ENCODE assay signal across 12 cellular contexts in the genomic region with DNA sequence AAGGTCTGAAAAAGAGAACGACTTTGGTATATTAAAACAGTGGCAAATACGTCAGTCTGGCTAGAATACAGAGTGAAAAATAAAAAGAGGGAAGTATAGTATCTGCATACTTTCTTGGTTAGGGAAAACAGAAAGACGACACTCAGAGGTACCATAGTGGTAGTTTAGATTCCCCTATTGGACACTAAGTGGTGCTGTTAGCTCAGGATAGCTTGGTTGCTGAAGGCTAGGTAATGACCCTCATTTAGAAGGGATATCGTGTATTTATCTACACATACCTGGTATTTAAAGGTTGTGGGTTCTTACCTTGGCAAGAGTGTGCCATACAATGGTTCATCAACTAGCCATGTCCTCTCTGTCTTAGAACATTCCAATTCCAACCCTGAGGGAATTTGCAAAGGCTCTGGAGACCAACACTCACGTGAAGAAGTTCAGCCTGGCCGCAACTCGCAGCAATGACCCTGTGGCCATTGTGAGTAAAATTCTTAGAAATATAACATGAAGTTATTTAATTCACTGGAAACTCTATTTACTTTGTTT. TPM values are rescaled to one million over a fixed set of nuclear protein-coding genes. Genes with fewer than 3 reads are reported as not detected.
DNase-seq lines count a peak whose midpoint lies in the region; ATAC-seq, FAIRE-seq and TF ChIP-seq lines count a peak whose summit lies in the region.
"Had no signal": no experiment of that assay in that cellular context is flagged by ENCODE, and none has a peak within 500 bp of the region (broad histone marks: within the 10 kb centered on the region; RNA-seq: fewer than 3 reads in every experiment).

No MANE protein-coding gene starts in this region.

- peaks cover 2% of the 10 kb centered on the region for H3K36me3 ChIP-seq in astrocyte (ENCODE audit: insufficient read depth, low read length)
- H3K36me3 ChIP-seq in right lobe of liver = no peaks in the 10 kb centered on the region

- H3K4me3 ChIP-seq in GM12864 (ENCODE audit: low read depth, low read length) = no peak overlapping the region
- no peak overlapping the region for H3K4me3 ChIP-seq in astrocyte (ENCODE audit: insufficient read depth, low read depth, low read length)
- H3K4me3 ChIP-seq in right lobe of liver = no peak overlapping the region

- intact Hi-C loops in right lobe of liver (cut with DNase I) = no loop called here

- peak; percentile 72 to 87 (median 78) for ATAC-seq in right lobe of liver

- peak; percentile 68 for FAIRE-seq in astrocyte (lab: Jason Lieb, UNC)
- no peak for FAIRE-seq in urothelium cell line (lab: Jason Lieb, UNC)

- no peaks in the 10 kb centered on the region for H3K9me3 Mint-ChIP-seq in astrocyte (ENCODE audit: unreplicated experiment)
- H3K9me3 Mint-ChIP-seq: stimulated activated naive CD8-positive, alpha-beta T cell treated with anti-CD3 and anti-CD28 coated beads, Interleukin-15, Interleukin-2, amounts not matched to agents 100 ng/mL and 50 ng/mL, for 24 hours had no signal

- no peak overlapping the region for H3K9ac ChIP-seq in astrocyte (ENCODE audit: low read length)

- no peak overlapping the region for H3K27ac Mint-ChIP-seq in astrocyte (ENCODE audit: unreplicated experiment)
- H3K27ac Mint-ChIP-seq: stimulated activated naive CD8-positive, alpha-beta T cell treated with anti-CD3 and anti-CD28 coated beads, Interleukin-15, Interleukin-2, amounts not matched to agents 100 ng/mL and 50 ng/mL, for 24 hours had no signal

- no peak overlapping the region for H3K4me3 Mint-ChIP-seq in astrocyte (ENCODE audit: unreplicated experiment)
- H3K4me3 Mint-ChIP-seq: stimulated activated naive CD8-positive, alpha-beta T cell treated with anti-CD3 and anti-CD28 coated beads, Interleukin-15, Interleukin-2, amounts not matched to agents 100 ng/mL and 50 ng/mL, for 24 hours had no signal

- 53% methylated on average over 7 of the region's 7 CpGs for WGBS in right lobe of liver (ENCODE audit: insufficient coverage, low coverage, low lambda C conversion rate, missing lambda C conversion rate)

- TF ChIP-seq POLR2A in right lobe of liver (IDR thresholded peaks at IDR 0.05) = no peak

- H2AFZ ChIP-seq in astrocyte (ENCODE audit: low read depth, low read length) = no peak overlapping the region

- H3K27ac ChIP-seq in astrocyte (ENCODE audit: low read depth, low read length) (no peak overlapping the region), right lobe of liver (no peak overlapping the region)

- no peaks in the 10 kb centered on the region for H3K79me2 ChIP-seq in astrocyte (ENCODE audit: insufficient read depth, low read length)

- DNase-seq in GM12864 (ENCODE audit: low read depth) = no peak
- DNase-seq in LHCN-M2 (ENCODE audit: low read depth) = peak; percentile 18
- DNase-seq in astrocyte (ENCODE audit: low read depth) = no peak
- no peak for DNase-seq in right lobe of liver
- no peak for DNase-seq in activated naive CD4-positive, alpha-beta T cell treated with anti-CD3 and anti-CD28 coated beads, Interleukin-2, amount 50 U/mL, for 16 hours
- no peak for DNase-seq in urothelium cell line (ENCODE audit: low spot score)
- no peak for DNase-seq in T-helper 2 cell
- no peak for DNase-seq in stimulated activated CD4-positive, alpha-beta T cell treated with anti-CD3 and anti-CD28 coated beads, Interleukin-4, amount 100 ng/mL, for 24 hours
- DNase-seq: KG1, kidney glomerular epithelial cell, SIG-M5 had no signal

- no peaks in the 10 kb centered on the region for H3K9me3 ChIP-seq in astrocyte (ENCODE audit: insufficient read depth, low read depth, low read length)
- no peaks in the 10 kb centered on the region for H3K9me3 ChIP-seq in right lobe of liver

- H3K27me3 ChIP-seq in astrocyte (ENCODE audit: insufficient read depth, low read length) = no peaks in the 10 kb centered on the region
- H3K27me3 ChIP-seq in right lobe of liver = no peaks in the 10 kb centered on the region

- H3K4me1 ChIP-seq in astrocyte (ENCODE audit: insufficient read depth, low read length) = no peaks in the 10 kb centered on the region
- no peaks in the 10 kb centered on the region for H3K4me1 ChIP-seq in right lobe of liver

- no peaks in the 10 kb centered on the region for H3K4me1 Mint-ChIP-seq in astrocyte (ENCODE audit: low read depth, unreplicated experiment)

- H4K20me1 ChIP-seq in astrocyte (ENCODE audit: insufficient read depth, low read length) = no peaks in the 10 kb centered on the region

- H3K4me2 ChIP-seq in astrocyte (ENCODE audit: low read length) = no peak overlapping the region

- no peaks in the 10 kb centered on the region for H3K27me3 Mint-ChIP-seq in astrocyte (ENCODE audit: low read depth, unreplicated experiment)
- H3K27me3 Mint-ChIP-seq: stimulated activated naive CD8-positive, alpha-beta T cell treated with anti-CD3 and anti-CD28 coated beads, Interleukin-15, Interleukin-2, amounts not matched to agents 100 ng/mL and 50 ng/mL, for 24 hours had no signal

- TF ChIP-seq CTCF in GM12864 (IDR thresholded peaks at IDR 0.05; ENCODE audit: low read depth, low read length, missing control alignments) (peak; percentile 18), astrocyte (IDR thresholded peaks at IDR 0.05; ENCODE audit: insufficient read depth, low read depth, low read length) (peak; percentile 18), right lobe of liver (IDR thresholded peaks at IDR 0.05) (peak; percentile 39 to 64 (median 55))

- H3K36me3 Mint-ChIP-seq in astrocyte (ENCODE audit: low read depth, unreplicated experiment) = peaks cover 6% of the 10 kb centered on the region

RNA-seq across cellular contexts. Expression of gene TMOD2, which starts 31.0 kb away (rescaled TPM):
- 5.0 and 5.8 TPM in 2 replicates for total RNA-seq in LHCN-M2 (2014; rRNA removed)
- polyA plus RNA-seq in LHCN-M2 (2012) = 1.5 TPM
- total RNA-seq in astrocyte = 7.1 and 8.4 TPM in 2 replicates
- 1 to 10 TPM; 1.1 to 2.5 (median 1.3) TPM for total RNA-seq in right lobe of liver

RNA-seq across cellular contexts. Expression of gene LYSMD2, which starts 45.0 kb away (rescaled TPM):
- total RNA-seq in LHCN-M2 (2014; rRNA removed) = 4.2 and 4.7 TPM in 2 replicates
- polyA plus RNA-seq in LHCN-M2 (2012) = 2.0 TPM
- total RNA-seq in astrocyte = 3.4 and 4.9 TPM in 2 replicates
- total RNA-seq in right lobe of liver = 10 to 100 TPM in 2 of 6 experiments, 1 to 10 TPM in 4; 5.0 to 17.4 (median 8.4) TPM

RNA-seq across cellular contexts. Expression of gene TMOD3, which starts 47.0 kb away (rescaled TPM):
- 30.8 and 32.3 TPM in 2 replicates for total RNA-seq in LHCN-M2 (2014; rRNA removed)
- 14.0 TPM for polyA plus RNA-seq in LHCN-M2 (2012)
- total RNA-seq in astrocyte = 65.2 TPM in 2 replicates
- total RNA-seq in right lobe of liver = 10 to 100 TPM; 15.0 to 32.2 (median 20.6) TPM
